8 cellular contexts compared by ENCODE assay signal in the genomic region with DNA sequence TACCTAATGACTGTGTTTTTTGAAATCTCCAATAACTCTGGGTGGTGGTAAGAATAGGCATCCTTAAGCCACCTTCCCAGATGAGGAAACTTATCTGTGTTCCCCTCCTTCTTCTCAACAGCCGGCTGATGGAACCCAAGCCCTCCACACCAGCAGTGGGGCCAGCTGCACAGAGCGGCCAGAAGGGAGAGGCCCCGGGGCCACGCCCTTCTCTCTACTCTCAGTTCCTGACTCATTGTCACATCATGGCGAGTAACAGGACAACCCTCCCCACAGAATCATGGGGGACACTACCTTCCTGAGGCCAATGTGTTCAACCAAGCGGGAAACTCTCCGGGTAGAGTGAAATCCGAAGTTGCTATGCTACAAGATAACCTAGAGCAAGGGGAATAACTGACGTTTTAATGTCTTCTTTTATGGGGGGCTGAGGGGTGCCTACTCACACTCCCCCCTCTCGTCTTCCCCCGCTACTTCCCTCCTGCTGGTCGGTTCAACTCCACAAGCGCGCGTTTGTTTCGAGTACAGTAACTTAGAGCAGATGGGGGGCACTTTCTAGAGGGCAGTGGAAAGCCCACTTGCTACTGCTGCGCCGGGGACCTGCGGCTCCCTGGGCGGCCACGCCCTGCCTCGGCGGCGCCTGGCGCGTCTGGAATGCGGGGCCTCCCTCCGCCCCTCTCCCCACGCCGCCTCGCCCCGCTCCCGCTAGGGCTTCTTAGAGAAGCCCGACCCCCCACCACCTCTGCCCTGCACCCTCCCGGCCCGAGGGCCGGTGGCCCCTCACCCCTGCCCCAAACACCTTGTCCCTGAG. TPM values are rescaled to one million over a fixed set of nuclear protein-coding genes. Genes with fewer than 3 reads are reported as not detected.
A peak's percentile ranks its signal among the peaks of the same experiment; 100 is the strongest.
DNase-seq lines count a peak whose midpoint lies in the region; ATAC-seq and TF ChIP-seq lines count a peak whose summit lies in the region.

No MANE protein-coding gene starts in this region.

- DNase-seq in NCI-H1694 treated with DMSO at 0.1 percent for 48 hours (lab: John Stamatoyannopoulos, UW) (peak; percentile 22), NCI-H1694 (lab: John Stamatoyannopoulos, UW) (no peak), NAMALWA (ENCODE audit: low spot score) (peak; percentile 70), suprapubic skin (ENCODE audit: low spot score in 2 of 2) (peak; percentile 88 to 89)
- DNase-seq in activated CD4-positive, alpha-beta T cell treated with anti-CD3 and anti-CD28 coated beads, Interleukin-2, amount 50 U/mL, for 1 hour: peak; percentile 44
- peak; percentile 32 to 38 (median 33) for DNase-seq in effector memory CD4-positive, alpha-beta T cell

- peak overlapping the region; percentile 87 for H3K4me3 ChIP-seq in effector memory CD4-positive, alpha-beta T cell (ENCODE audit: insufficient read depth, low read depth, low read length, poor library complexity, severe bottlenecking)
- H3K4me3 ChIP-seq in mononuclear cell (ENCODE audit: low read length) (peak overlapping the region; percentile 72), suprapubic skin (peak overlapping the region; percentile 96)

- under 1% methylated on average over 21 of the region's 37 CpGs for WGBS in suprapubic skin

- peak in 1 of 2 donors; percentile 69 for TF ChIP-seq POLR2A in suprapubic skin (IDR thresholded peaks at IDR 0.05)

- no peaks in the 10 kb centered on the region for H3K36me3 ChIP-seq in effector memory CD4-positive, alpha-beta T cell (ENCODE audit: control insufficient read depth, insufficient read depth, low read length)
- peaks cover 3% of the 10 kb centered on the region for H3K36me3 ChIP-seq in suprapubic skin

- no peak for TF ChIP-seq CTCF in suprapubic skin (IDR thresholded peaks at IDR 0.05)

- ATAC-seq in HG02571 (IDR thresholded peaks at IDR 0.05; ENCODE audit: unreplicated experiment): peak; percentile 74

- H3K27me3 ChIP-seq in effector memory CD4-positive, alpha-beta T cell (replicated peaks; ENCODE audit: control insufficient read depth, insufficient read depth, low read length, poor library complexity, severe bottlenecking): no peaks in the 10 kb centered on the region
- H3K27me3 ChIP-seq in mononuclear cell (ENCODE audit: insufficient read depth, low read length) (peaks cover 3% of the 10 kb centered on the region), suprapubic skin (no peaks in the 10 kb centered on the region)

- no peaks in the 10 kb centered on the region for H3K9me3 ChIP-seq in effector memory CD4-positive, alpha-beta T cell (ENCODE audit: control insufficient read depth, low read length)
- H3K9me3 ChIP-seq in mononuclear cell (ENCODE audit: low read depth, low read length) (no peaks in the 10 kb centered on the region), suprapubic skin (no peaks in the 10 kb centered on the region)

- H3K27ac ChIP-seq in effector memory CD4-positive, alpha-beta T cell (ENCODE audit: insufficient read depth, low read length, poor library complexity, severe bottlenecking): peak overlapping the region; percentile 81
- peak overlapping the region; percentile 100 for H3K27ac ChIP-seq in suprapubic skin

- peaks cover 51% of the 10 kb centered on the region for H3K4me1 ChIP-seq in effector memory CD4-positive, alpha-beta T cell (ENCODE audit: control insufficient read depth, insufficient read depth, low read length, poor library complexity, severe bottlenecking)
- peaks cover 62% of the 10 kb centered on the region for H3K4me1 ChIP-seq in mononuclear cell (ENCODE audit: insufficient read depth, low read length)
- peaks cover 61% of the 10 kb centered on the region for H3K4me1 ChIP-seq in suprapubic skin

- TF ChIP-seq EP300 in suprapubic skin (IDR thresholded peaks at IDR 0.05): no peak

RNA-seq across cellular contexts. Expression of a gene that starts 0.6 kb away (rescaled TPM):
- 317 TPM for total RNA-seq in mononuclear cell
- 1,000 to 10,000 TPM; 1,379 to 1,734 (median 1,554) TPM for total RNA-seq in suprapubic skin
